In genomic region chr7:130970696-130971095, GRCh38 we compare ENCODE assay signal across 13 cellular contexts.
DNase-seq lines count a peak whose midpoint lies in the region; ATAC-seq and TF ChIP-seq lines count a peak whose summit lies in the region.
"Had no signal": no experiment of that assay in that cellular context is flagged by ENCODE, and none has a peak within 500 bp of the region (broad histone marks: within the 10 kb centered on the region; RNA-seq: fewer than 3 reads in every experiment).

No MANE protein-coding gene starts in this region.

- H3K9me3 ChIP-seq in SK-N-SH (no peaks in the 10 kb centered on the region), adipocyte (ENCODE audit: control insufficient read depth, low read length) (no peaks in the 10 kb centered on the region), WERI-Rb-1 (ENCODE audit: severe bottlenecking) (peaks cover 7% of the 10 kb centered on the region)

- TF ChIP-seq EP300 in SK-N-SH (IDR thresholded peaks at IDR 0.05; ENCODE audit: borderline replicate concordance in 1 of 2, low read depth in 1 of 2, low read length in 1 of 2), result no peak

- H3K9me2 ChIP-seq in SK-N-SH, result no peaks in the 10 kb centered on the region

- H3K4me3 ChIP-seq in SK-N-SH (ENCODE audit: low read depth in 2 of 2, low read length in 1 of 2) (no peak overlapping the region), adipocyte (ENCODE audit: low read length) (no peak overlapping the region), WERI-Rb-1 (ENCODE audit: low read depth, low read length) (no peak overlapping the region)

- H3F3A ChIP-seq in SK-N-SH (replicated peaks; ENCODE audit: insufficient read depth), result peaks cover 18% of the 10 kb centered on the region

- POLR2A ChIA-PET in SK-N-SH (lab: Yijun Ruan, JAX), result interaction anchor here (0.6 kb wide), 1 partner anchor 58 kb away, joined by 4 read pairs; no protein-coding TSS in a partner anchor

- WGBS in SK-N-SH (ENCODE audit: low lambda C conversion rate), result 70% methylated on average over 1 of the region's 1 CpG

- DNase-seq in SK-N-SH, result no peak
- peak; percentile 20 for DNase-seq in KBM-7
- peak; percentile 24 for DNase-seq in adipocyte (ENCODE audit: low read depth)
- DNase-seq in omental fat pad (ENCODE audit: low spot score), result no peak
- DNase-seq in WERI-Rb-1, result no peak
- DNase-seq in SHP77 treated with DMSO at 0.1 percent for 48 hours (lab: John Stamatoyannopoulos, UW), result no peak
- DNase-seq: 8988T, DMS 273 treated with DMSO at 0.1 percent for 48 hours, NCI-H1105, NCI-H82, T-helper 9 cell had no signal

- H3K27ac ChIP-seq in SK-N-SH (ENCODE audit: low read depth in 2 of 2, low read length in 1 of 2), result peak overlapping the region in 1 of 2 experiments; percentile 35; a peak in 2 of 4 replicates
- no peak overlapping the region for H3K27ac ChIP-seq in WERI-Rb-1

- no peak overlapping the region for H2AFZ ChIP-seq in SK-N-SH (ENCODE audit: low read depth)

- peaks cover 0 to 38% of the 10 kb centered on the region in 2 experiments for H3K36me3 ChIP-seq in SK-N-SH (replicated peaks in 1 of 2; ENCODE audit: control insufficient read depth in 1 of 2, insufficient read depth in 2 of 2, low read length in 1 of 2)
- H3K36me3 ChIP-seq in adipocyte (ENCODE audit: control insufficient read depth, insufficient read depth, low read length, severe bottlenecking), result peaks cover 39% of the 10 kb centered on the region
- no peaks in the 10 kb centered on the region for H3K36me3 ChIP-seq in WERI-Rb-1

- TF ChIP-seq CTCF in SK-N-SH (IDR thresholded peaks at IDR 0.05) (no peak), omental fat pad (IDR thresholded peaks at IDR 0.05) (no peak), WERI-Rb-1 (IDR thresholded peaks at IDR 0.05; ENCODE audit: low read depth, low read length) (no peak)

- in situ Hi-C loops in KBM-7 (cut with MboI; ENCODE audit: low pct_unique_long_range_greater_than_20kb, low sequenced_read_pairs), result no loop called here

- CTCF ChIA-PET in SK-N-SH (lab: Yijun Ruan, JAX), result interaction anchor here (0.8 to 2.8 kb wide), 8 partner anchors 10 to 74 kb away, joined by 3 to 29 read pairs (median 3); no protein-coding TSS in a partner anchor

- H3K27me3 ChIP-seq in SK-N-SH (ENCODE audit: insufficient read depth) (no peaks in the 10 kb centered on the region), adipocyte (replicated peaks; ENCODE audit: control insufficient read depth, insufficient read depth, low read length) (no peaks in the 10 kb centered on the region), WERI-Rb-1 (ENCODE audit: insufficient read depth, low read depth, severe bottlenecking) (no peaks in the 10 kb centered on the region)

- ATAC-seq in SK-N-SH treated with all-trans-retinoic acid at 6 μM for 48 hours (peak; percentile 57), omental fat pad (ENCODE audit: low FRiP score) (peak; percentile 30), HG03469 (IDR thresholded peaks at IDR 0.05; ENCODE audit: unreplicated experiment) (no peak)

- no peak for TF ChIP-seq RAD21 in SK-N-SH (IDR thresholded peaks at IDR 0.05; ENCODE audit: low read length)

- no peaks in the 10 kb centered on the region for H4K20me1 ChIP-seq in SK-N-SH (ENCODE audit: insufficient read depth)

- H3K4me2 ChIP-seq in SK-N-SH, result no peak overlapping the region

- H3K9ac ChIP-seq in SK-N-SH (no peak overlapping the region), adipocyte (ENCODE audit: low read length) (no peak overlapping the region)

- H3K79me2 ChIP-seq in SK-N-SH (ENCODE audit: insufficient read depth), result peaks cover 19% of the 10 kb centered on the region; the same call in 1 of the 2 replicates

- H3K4me1 ChIP-seq in SK-N-SH (ENCODE audit: control insufficient read depth in 1 of 2, insufficient read depth in 2 of 2, low read depth in 1 of 2, low read length in 1 of 2) (peaks cover 0 to 15% of the 10 kb centered on the region in 2 experiments; a peak in 1 of 4 replicates), adipocyte (ENCODE audit: control insufficient read depth, insufficient read depth, low read length) (peaks cover 20% of the 10 kb centered on the region)

TF ChIP-seq in SK-N-SH treated with all-trans-retinoic acid at 6 μM for 48 hours, 23 proteins besides CTCF, POLR2A, EP300 and RAD21 (continues in another document):
- TF ChIP-seq CSRNP3 (CRISPR knock-in tag; IDR thresholded peaks at IDR 0.05) (no peak), RARB (CRISPR knock-in tag; IDR thresholded peaks at IDR 0.05) (no peak), BACH2 (CRISPR knock-in tag; IDR thresholded peaks at IDR 0.05; ENCODE audit: borderline replicate concordance) (no peak), CSDC2 (CRISPR knock-in tag; IDR thresholded peaks at IDR 0.05) (no peak), ISL1 (CRISPR knock-in tag; IDR thresholded peaks at IDR 0.05) (no peak), ESRRG (CRISPR knock-in tag; IDR thresholded peaks at IDR 0.05) (no peak), SNAI2 (CRISPR knock-in tag; IDR thresholded peaks at IDR 0.05) (no peak), ZFP30 (CRISPR knock-in tag; IDR thresholded peaks at IDR 0.05) (no peak), ZNF565 (CRISPR knock-in tag; conservative IDR thresholded peaks at IDR 0.05; ENCODE audit: low read depth) (no peak), TOX (CRISPR knock-in tag; IDR thresholded peaks at IDR 0.05; ENCODE audit: borderline replicate concordance) (no peak)
- TF ChIP-seq, protein P1, sequence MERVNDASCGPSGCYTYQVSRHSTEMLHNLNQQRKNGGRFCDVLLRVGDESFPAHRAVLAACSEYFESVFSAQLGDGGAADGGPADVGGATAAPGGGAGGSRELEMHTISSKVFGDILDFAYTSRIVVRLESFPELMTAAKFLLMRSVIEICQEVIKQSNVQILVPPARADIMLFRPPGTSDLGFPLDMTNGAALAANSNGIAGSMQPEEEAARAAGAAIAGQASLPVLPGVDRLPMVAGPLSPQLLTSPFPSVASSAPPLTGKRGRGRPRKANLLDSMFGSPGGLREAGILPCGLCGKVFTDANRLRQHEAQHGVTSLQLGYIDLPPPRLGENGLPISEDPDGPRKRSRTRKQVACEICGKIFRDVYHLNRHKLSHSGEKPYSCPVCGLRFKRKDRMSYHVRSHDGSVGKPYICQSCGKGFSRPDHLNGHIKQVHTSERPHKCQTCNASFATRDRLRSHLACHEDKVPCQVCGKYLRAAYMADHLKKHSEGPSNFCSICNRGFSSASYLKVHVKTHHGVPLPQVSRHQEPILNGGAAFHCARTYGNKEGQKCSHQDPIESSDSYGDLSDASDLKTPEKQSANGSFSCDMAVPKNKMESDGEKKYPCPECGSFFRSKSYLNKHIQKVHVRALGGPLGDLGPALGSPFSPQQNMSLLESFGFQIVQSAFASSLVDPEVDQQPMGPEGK (CRISPR knock-in tag; IDR thresholded peaks at IDR 0.05; ENCODE audit: borderline replicate concordance), result no peak

TF ChIP-seq in SK-N-SH, 30 proteins besides CTCF, POLR2A, EP300 and RAD21:
- TF ChIP-seq TAF1 (IDR thresholded peaks at IDR 0.05; ENCODE audit: borderline replicate concordance, low read depth, low read length) (no peak), USF1 (IDR thresholded peaks at IDR 0.05; ENCODE audit: borderline replicate concordance, low read depth) (no peak), TEAD4 (IDR thresholded peaks at IDR 0.05; ENCODE audit: borderline replicate concordance, insufficient read depth) (no peak), RXRA (IDR thresholded peaks at IDR 0.05; ENCODE audit: borderline replicate concordance, low read depth) (no peak), GATA2 (CRISPR knock-in tag; IDR thresholded peaks at IDR 0.05) (no peak), FOXM1 (IDR thresholded peaks at IDR 0.05; ENCODE audit: low read depth) (no peak), YY1 (IDR thresholded peaks at IDR 0.05; ENCODE audit: low read depth) (no peak), IRF3 (IDR thresholded peaks at IDR 0.05; ENCODE audit: low read depth, low read length) (no peak), RCOR1 (IDR thresholded peaks at IDR 0.05; ENCODE audit: low read length) (no peak)
TF ChIP-seq in SK-N-SH: peak in this region for 0.

Comparison
In these comparisons a context has a peak if more than half of its experiments do, and no peak if none do; other contexts are left out.
1. DNase-seq: peak in KBM-7 (single experiment) and adipocyte (single experiment); none in SK-N-SH (single experiment), omental fat pad (single experiment), WERI-Rb-1 (single experiment) and SHP77 treated with DMSO at 0.1 percent for 48 hours (single experiment).